25 cellular contexts compared by ENCODE assay signal in the genomic region with DNA sequence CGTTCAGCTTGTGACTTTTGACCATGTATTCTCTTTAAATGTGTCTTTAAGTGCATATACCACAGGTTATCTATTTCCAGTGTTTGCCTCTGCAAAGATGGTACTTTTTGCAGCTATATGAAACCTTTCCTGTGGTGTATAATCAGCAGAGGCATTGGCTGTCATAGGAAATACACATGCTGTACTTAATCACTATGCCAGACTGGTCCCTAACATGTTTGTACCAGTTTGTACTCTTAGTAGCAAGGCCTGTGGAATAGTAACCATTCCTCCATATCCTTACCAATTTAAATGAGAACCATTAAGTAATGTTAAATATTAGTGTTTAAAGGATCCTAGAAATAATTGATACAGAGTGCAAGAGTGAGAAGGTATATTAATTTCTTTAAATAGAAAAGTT.
DNase-seq lines count a peak whose midpoint lies in the region; ATAC-seq, FAIRE-seq and TF ChIP-seq lines count a peak whose summit lies in the region.
"Had no signal": no experiment of that assay in that cellular context is flagged by ENCODE, and none has a peak within 500 bp of the region (broad histone marks: within the 10 kb centered on the region; RNA-seq: fewer than 3 reads in every experiment).

No MANE protein-coding gene starts in this region.

- H3K27me3 ChIP-seq in left lung (no peaks in the 10 kb centered on the region), gastroesophageal sphincter (no peaks in the 10 kb centered on the region)
- H3K27me3 ChIP-seq: BLaER1, MG63, SJCRH30 had no signal

- ATAC-seq in GM18907 (IDR thresholded peaks at IDR 0.05; ENCODE audit: unreplicated experiment): peak; percentile 40
- ATAC-seq in central memory CD8-positive, alpha-beta T cell (replicated peaks; ENCODE audit: extremely low read depth, poor library complexity, severe bottlenecking): no peak
- ATAC-seq in left lung: peak; percentile 21
- no peak for ATAC-seq in GM21825 (IDR thresholded peaks at IDR 0.05; ENCODE audit: unreplicated experiment)
- no peak for ATAC-seq in GM21619 (IDR thresholded peaks at IDR 0.05; ENCODE audit: unreplicated experiment)
- ATAC-seq in gastroesophageal sphincter: no peak
- ATAC-seq: Panc1 had no signal

- H3K4me3 Mint-ChIP-seq in central memory CD8-positive, alpha-beta T cell: no peak overlapping the region
- H3K4me3 Mint-ChIP-seq: CD4-positive, alpha-beta T cell had no signal

- H3K9me3 ChIP-seq in left lung (no peaks in the 10 kb centered on the region), kidney (ENCODE audit: control insufficient read depth in 1 of 2, low read length in 2 of 2) (no peaks in the 10 kb centered on the region), gastroesophageal sphincter (no peaks in the 10 kb centered on the region)
- H3K9me3 ChIP-seq: Caco-2, MG63, SJCRH30 had no signal

- no peak for TF ChIP-seq EP300 in gastroesophageal sphincter (IDR thresholded peaks at IDR 0.05)

- peaks cover 58% of the 10 kb centered on the region for H3K4me1 Mint-ChIP-seq in central memory CD8-positive, alpha-beta T cell

- H3K4me1 ChIP-seq in left lung (peaks cover 0 to 8% of the 10 kb centered on the region in 2 donors), kidney (ENCODE audit: control insufficient read depth in 1 of 2, insufficient read depth in 1 of 2, low read depth in 1 of 2, low read length in 2 of 2) (peaks cover 4 to 5% of the 10 kb centered on the region in 2 donors), gastroesophageal sphincter (peaks cover 3 to 44% (median 5%) of the 10 kb centered on the region in 3 donors)
- H3K4me1 ChIP-seq: BLaER1, SJCRH30 had no signal

- no peak overlapping the region for H3K9ac ChIP-seq in kidney (ENCODE audit: low read length in 2 of 2)
- H3K9ac ChIP-seq: BLaER1 had no signal

- H3K27ac ChIP-seq in left lung: no peak overlapping the region
- no peak overlapping the region for H3K27ac ChIP-seq in kidney (ENCODE audit: low read depth in 2 of 2, low read length in 2 of 2)
- no peak overlapping the region for H3K27ac ChIP-seq in gastroesophageal sphincter
- H3K27ac ChIP-seq: BLaER1, SJCRH30 had no signal

- intact Hi-C loops in left lung (cut with DNase I) (no loop called here), kidney (cut with DNase I) (no loop called here)

- TF ChIP-seq POLR2A in gastroesophageal sphincter (IDR thresholded peaks at IDR 0.05): no peak

- FAIRE-seq in kidney (lab: Jason Lieb, UNC): no peak
- FAIRE-seq: GM12891 had no signal

- peak; percentile 30 for DNase-seq in G401 (ENCODE audit: low spot score)
- DNase-seq in central memory CD8-positive, alpha-beta T cell (ENCODE audit: low spot score in 2 of 2): no peak
- DNase-seq in left lung: no peak
- DNase-seq in kidney: no peak
- DNase-seq: Caco-2; CD4-positive, alpha-beta T cell; DMS 273 treated with DMSO at 0.1 percent for 48 hours; DMS79 treated with DMSO at 0.1 percent for 48 hours; Kasumi-1; MG63; NCI-H1417 treated with DMSO at 0.1 percent for 48 hours; NCI-H187 treated with DMSO at 0.1 percent for 48 hours; NCI-H2107; NCI-H2227 treated with DMSO at 0.1 percent for 48 hours; NCI-H510A treated with DMSO at 0.1 percent for 48 hours; NCI-H748 treated with DMSO at 0.1 percent for 48 hours; NK-92 treated with Interleukin-12 subunit alpha and Interleukin-12 subunit beta, amount 100 ng/mL, for 24 hours; SJCRH30 had no signal

- H3K36me3 ChIP-seq in left lung (no peaks in the 10 kb centered on the region), kidney (ENCODE audit: control insufficient read depth in 1 of 2, insufficient read depth in 2 of 2, low read length in 2 of 2) (no peaks in the 10 kb centered on the region), gastroesophageal sphincter (no peaks in the 10 kb centered on the region)
- H3K36me3 ChIP-seq: BLaER1, MG63, SJCRH30 had no signal

- 100% methylated on average over 1 of the region's 1 CpG for WGBS in gastroesophageal sphincter (ENCODE audit: low coverage in 1 of 2), 2 donors

- peak overlapping the region; percentile 11 for H3K27ac Mint-ChIP-seq in central memory CD8-positive, alpha-beta T cell (ENCODE audit: low read depth)
- H3K27ac Mint-ChIP-seq: CD4-positive, alpha-beta T cell had no signal

- H3K27me3 Mint-ChIP-seq in central memory CD8-positive, alpha-beta T cell: no peaks in the 10 kb centered on the region
- H3K27me3 Mint-ChIP-seq: CD4-positive, alpha-beta T cell had no signal

- no peaks in the 10 kb centered on the region for H3K9me3 Mint-ChIP-seq in central memory CD8-positive, alpha-beta T cell
- H3K9me3 Mint-ChIP-seq: CD4-positive, alpha-beta T cell had no signal

- TF ChIP-seq CTCF in left lung (IDR thresholded peaks at IDR 0.05) (no peak), kidney (IDR thresholded peaks at IDR 0.05; ENCODE audit: borderline replicate concordance, extremely low read depth, insufficient read depth) (no peak), gastroesophageal sphincter (IDR thresholded peaks at IDR 0.05) (no peak)

- H3K4me3 ChIP-seq in left lung (no peak overlapping the region), kidney (ENCODE audit: low read length in 2 of 2) (no peak overlapping the region), gastroesophageal sphincter (no peak overlapping the region)
- H3K4me3 ChIP-seq: BLaER1, MG63, SJCRH30 had no signal

- in situ Hi-C loops in G401 (cut with HindIII; ENCODE audit: low sequenced_read_pairs): no loop called here

- peaks cover 1% of the 10 kb centered on the region for H3K36me3 Mint-ChIP-seq in central memory CD8-positive, alpha-beta T cell (ENCODE audit: insufficient read depth)

Comparison
In these comparisons a context has a peak if more than half of its experiments do, and no peak if none do; other contexts are left out.
1. ATAC-seq: peak in GM18907 (single experiment) and left lung (single experiment); none in central memory CD8-positive, alpha-beta T cell (single experiment), GM21825 (single experiment), GM21619 (single experiment) and gastroesophageal sphincter (single experiment).